13 cellular contexts compared by ENCODE assay signal in genomic region chr10:47078393-47079163, GRCh38.
DNase-seq lines count a peak whose midpoint lies in the region; ATAC-seq and TF ChIP-seq lines count a peak whose summit lies in the region.
"Had no signal": no experiment of that assay in that cellular context is flagged by ENCODE, and none has a peak within 500 bp of the region (broad histone marks: within the 10 kb centered on the region; RNA-seq: fewer than 3 reads in every experiment).

No MANE protein-coding gene starts in this region.

- no peaks in the 10 kb centered on the region for H3K36me3 Mint-ChIP-seq in activated T-helper 17 cell treated with anti-CD3 and anti-CD28 coated beads, Interleukin-2, amount 50 U/mL, for 72 hours (ENCODE audit: low read depth)

- H4K91ac ChIP-seq in trophoblast cell (ENCODE audit: low read depth, low read length) = no peak overlapping the region

- H3K4me2 ChIP-seq in trophoblast cell (ENCODE audit: low read length) = peak overlapping the region; percentile 17

- H3K23ac ChIP-seq in trophoblast cell (ENCODE audit: low read length) = no peak overlapping the region

- H2AFZ ChIP-seq in trophoblast cell (ENCODE audit: insufficient read depth, low read length, poor library complexity) = no peak overlapping the region

- TF ChIP-seq CTCF in lower lobe of right lung (IDR thresholded peaks at IDR 0.05) (no peak), lower leg skin (IDR thresholded peaks at IDR 0.05) (no peak)

- TF ChIP-seq POLR2A in lower leg skin (IDR thresholded peaks at IDR 0.05) = no peak

- no peak for DNase-seq in lower lobe of right lung
- no peak for DNase-seq in trophoblast cell
- no peak for DNase-seq in UCSD-AML1 (lab: John Stamatoyannopoulos, UW; ENCODE audit: unreplicated experiment)
- no peak for DNase-seq in lower leg skin (ENCODE audit: low spot score in 2 of 2)
- DNase-seq: HFFc6, Kasumi-1, NCI-H1417, NCI-H2029, NCI-H510A treated with DMSO at 0.1 percent for 48 hours, SIG-M5 had no signal

- peaks cover 5% of the 10 kb centered on the region for H3K27me3 Mint-ChIP-seq in activated T-helper 17 cell treated with anti-CD3 and anti-CD28 coated beads, Interleukin-2, amount 50 U/mL, for 72 hours

- H3K27ac ChIP-seq in KOPT-K1 (ENCODE audit: low read depth, low read length, poor library complexity, severe bottlenecking) = peak overlapping the region; percentile 16
- no peak overlapping the region for H3K27ac ChIP-seq in lower lobe of right lung
- H3K27ac ChIP-seq in trophoblast cell (ENCODE audit: low read depth, low read length) = no peak overlapping the region

- ATAC-seq in activated T-helper 17 cell treated with anti-CD3 and anti-CD28 coated beads, Interleukin-2, amount 50 U/mL, for 72 hours (replicated peaks) = no peak
- ATAC-seq in lower lobe of right lung (peak; percentile 40 to 74), HG03521 (IDR thresholded peaks at IDR 0.05; ENCODE audit: unreplicated experiment) (no peak)

- WGBS in trophoblast cell (ENCODE audit: extremely low coverage, insufficient coverage, insufficient read length) = no CpG with 5 or more reads among the region's 8 CpGs
- WGBS in lower leg skin, 2 donors = 81 to 84% methylated on average over 8 of the region's 8 CpGs

- H3K27me3 ChIP-seq in lower lobe of right lung (ENCODE audit: low read depth) (no peaks in the 10 kb centered on the region), trophoblast cell (ENCODE audit: insufficient read depth, low read length) (no peaks in the 10 kb centered on the region)

- H3K79me2 ChIP-seq in trophoblast cell (ENCODE audit: control insufficient read depth, insufficient read depth, low read length, poor library complexity) = no peaks in the 10 kb centered on the region

- H3K14ac ChIP-seq in trophoblast cell (ENCODE audit: low read length) = no peak overlapping the region

- H2BK12ac ChIP-seq in trophoblast cell (ENCODE audit: low read length) = no peak overlapping the region

- H3K9me3 ChIP-seq in KOPT-K1 (ENCODE audit: insufficient read depth, low read length, poor library complexity, severe bottlenecking) (no peaks in the 10 kb centered on the region), lower lobe of right lung (no peaks in the 10 kb centered on the region), trophoblast cell (ENCODE audit: insufficient read depth, low read depth, low read length) (peaks cover 7% of the 10 kb centered on the region)

- H3K4me1 ChIP-seq in lower lobe of right lung (no peaks in the 10 kb centered on the region), trophoblast cell (ENCODE audit: control insufficient read depth in 1 of 2, insufficient read depth in 2 of 2, low read length in 2 of 2) (peaks cover 0 to 4% of the 10 kb centered on the region in 2 experiments)

- H2AK5ac ChIP-seq in trophoblast cell (ENCODE audit: low read length) = no peak overlapping the region

- no peak overlapping the region for H2BK120ac ChIP-seq in trophoblast cell (ENCODE audit: insufficient read depth, low read length, poor library complexity)

- no peak overlapping the region for H4K12ac ChIP-seq in trophoblast cell (ENCODE audit: low read depth, low read length)

- intact Hi-C loops in lower lobe of right lung (cut with DNase I) (no loop called here), lower leg skin (cut with DNase I; ENCODE audit: low total_unique reads) (no loop called here)

- peak overlapping the region; percentile 42 for H3K9ac ChIP-seq in trophoblast cell (ENCODE audit: low read length)

- H3K4me3 ChIP-seq in lower lobe of right lung (no peak overlapping the region), trophoblast cell (ENCODE audit: low read depth, low read length) (no peak overlapping the region), lower leg skin (ENCODE audit: low read depth, poor library complexity, severe bottlenecking) (no peak overlapping the region)

- no peak overlapping the region for H3K4ac ChIP-seq in trophoblast cell (ENCODE audit: low read depth, low read length)

- H3K36me3 ChIP-seq in KOPT-K1 (ENCODE audit: insufficient read depth, low read length) = no peaks in the 10 kb centered on the region
- H3K36me3 ChIP-seq in lower lobe of right lung = no peaks in the 10 kb centered on the region
- H3K36me3 ChIP-seq in trophoblast cell (ENCODE audit: control insufficient read depth in 1 of 2, insufficient read depth in 2 of 2, low read length in 2 of 2) = no peaks in the 10 kb centered on the region

- H3K9me3 Mint-ChIP-seq in activated T-helper 17 cell treated with anti-CD3 and anti-CD28 coated beads, Interleukin-2, amount 50 U/mL, for 72 hours = no peaks in the 10 kb centered on the region
- H3K9me3 Mint-ChIP-seq: HFFc6 had no signal

- H3K18ac ChIP-seq in trophoblast cell (ENCODE audit: low read length) = no peak overlapping the region

- H3K27ac Mint-ChIP-seq in activated T-helper 17 cell treated with anti-CD3 and anti-CD28 coated beads, Interleukin-2, amount 50 U/mL, for 72 hours = no peak overlapping the region
- H3K27ac Mint-ChIP-seq: HFFc6 had no signal

- peak overlapping the region; percentile 4 for H3K4me3 Mint-ChIP-seq in activated T-helper 17 cell treated with anti-CD3 and anti-CD28 coated beads, Interleukin-2, amount 50 U/mL, for 72 hours
- H3K4me3 Mint-ChIP-seq: HFFc6 had no signal

- H4K8ac ChIP-seq in trophoblast cell (ENCODE audit: low read depth, low read length) = no peak overlapping the region

- H3K4me1 Mint-ChIP-seq in activated T-helper 17 cell treated with anti-CD3 and anti-CD28 coated beads, Interleukin-2, amount 50 U/mL, for 72 hours = peaks cover 10% of the 10 kb centered on the region

- no peak overlapping the region for H2BK5ac ChIP-seq in trophoblast cell (ENCODE audit: low read depth, low read length, poor library complexity)

- no peaks in the 10 kb centered on the region for H3K79me1 ChIP-seq in trophoblast cell (ENCODE audit: low read length)

Comparison
In these comparisons a context has a peak if more than half of its experiments do, and no peak if none do; other contexts are left out.
1. ATAC-seq: peak in lower lobe of right lung (2 of 2); none in activated T-helper 17 cell treated with anti-CD3 and anti-CD28 coated beads, Interleukin-2, amount 50 U/mL, for 72 hours (single experiment) and HG03521 (single experiment).